Comparison of ENCODE assay signal across 6 cellular contexts in the genomic region with DNA sequence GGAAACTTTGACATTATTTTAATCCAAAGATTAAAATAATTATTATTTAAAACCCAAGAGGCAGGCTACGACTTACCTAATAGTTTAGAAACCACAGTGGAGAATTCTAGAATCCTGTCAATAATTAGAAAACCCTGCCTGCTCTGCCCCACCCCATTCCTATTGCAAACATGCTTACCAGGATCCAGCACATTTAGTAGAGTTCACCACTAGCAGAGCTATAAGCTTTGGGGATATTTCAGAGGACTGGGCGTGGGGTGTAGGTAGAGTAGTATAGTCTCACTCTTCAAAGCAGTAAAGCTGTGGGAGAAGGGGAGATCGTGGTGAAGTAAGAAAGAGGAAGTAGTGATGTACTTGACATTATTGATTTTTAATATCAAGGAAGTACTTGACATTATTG.
"Had no signal": no experiment of that assay in that cellular context is flagged by ENCODE, and none has a peak within 500 bp of the region (broad histone marks: within the 10 kb centered on the region; RNA-seq: fewer than 3 reads in every experiment).

No MANE protein-coding gene starts in this region.

- H3K4me1 Mint-ChIP-seq: GM23338, H9 had no signal

- H3K9me3 Mint-ChIP-seq: GM23338, H9, HFFc6 had no signal

- H3K4me3 Mint-ChIP-seq: GM23338, H9, HFFc6 had no signal

- DNase-seq: H9, HFFc6, IMR-90 had no signal

- H3K4me3 ChIP-seq: GM23338, K562 had no signal

- ATAC-seq: GM23338, HCT116, K562 had no signal

- H3K27ac Mint-ChIP-seq: GM23338, H9, HFFc6 had no signal
